4 cellular contexts compared by ENCODE assay signal in the genomic region with DNA sequence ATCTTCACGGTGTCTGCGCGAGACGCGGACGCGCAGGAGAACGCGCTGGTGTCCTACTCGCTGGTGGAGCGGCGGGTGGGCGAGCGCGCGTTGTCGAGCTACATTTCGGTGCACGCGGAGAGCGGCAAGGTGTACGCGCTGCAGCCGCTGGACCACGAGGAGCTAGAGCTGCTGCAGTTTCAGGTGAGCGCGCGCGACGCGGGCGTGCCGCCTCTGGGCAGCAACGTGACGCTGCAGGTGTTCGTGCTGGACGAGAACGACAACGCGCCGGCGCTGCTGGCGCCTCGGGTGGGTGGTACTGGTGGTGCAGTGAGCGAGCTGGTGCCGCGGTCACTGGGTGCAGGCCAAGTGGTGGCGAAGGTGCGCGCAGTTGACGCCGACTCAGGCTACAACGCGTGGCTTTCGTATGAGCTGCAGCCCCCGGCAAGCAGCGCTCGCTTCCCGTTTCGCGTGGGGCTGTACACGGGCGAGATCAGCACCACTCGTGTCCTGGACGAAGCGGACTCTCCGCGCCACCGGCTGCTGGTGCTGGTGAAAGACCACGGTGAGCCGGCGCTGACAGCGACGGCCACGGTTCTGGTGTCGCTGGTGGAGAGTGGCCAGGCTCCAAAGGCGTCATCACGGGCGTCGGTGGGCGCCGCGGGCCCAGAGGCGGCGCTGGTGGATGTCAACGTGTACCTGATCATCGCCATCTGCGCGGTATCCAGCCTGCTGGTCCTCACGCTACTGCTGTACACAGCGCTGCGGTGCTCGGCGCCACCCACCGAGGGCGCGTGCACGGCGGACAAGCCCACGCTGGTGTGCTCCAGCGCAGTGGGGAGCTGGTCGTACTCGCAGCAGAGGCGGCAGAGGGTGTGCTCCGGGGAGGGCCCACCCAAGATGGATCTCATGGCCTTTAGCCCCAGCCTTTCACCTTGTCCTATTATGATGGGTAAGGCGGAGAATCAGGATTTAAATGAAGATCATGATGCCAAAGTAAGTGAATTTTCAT. TPM values are rescaled to one million over a fixed set of nuclear protein-coding genes. Genes with fewer than 3 reads are reported as not detected.
"Had no signal": no experiment of that assay in that cellular context is flagged by ENCODE, and none has a peak within 500 bp of the region (broad histone marks: within the 10 kb centered on the region; RNA-seq: fewer than 3 reads in every experiment).

No MANE protein-coding gene starts in this region.

RNA-seq across cellular contexts. Expression of gene PCDHA6, which starts 2.0 kb away (rescaled TPM):
- total RNA-seq: LHCN-M2, M059J, NCI-H460 had no signal

RNA-seq across cellular contexts. Expression of gene PCDHA5, which starts 8.4 kb away (rescaled TPM):
- total RNA-seq: LHCN-M2, M059J, NCI-H460 had no signal

RNA-seq across cellular contexts. Expression of gene PCDHA8, which starts 11.2 kb away (rescaled TPM):
- total RNA-seq: LHCN-M2, M059J, MCF 10A had no signal

RNA-seq across cellular contexts. Expression of gene PCDHA9, which starts 18.4 kb away (rescaled TPM):
- total RNA-seq: M059J had no signal
